Comparison of ENCODE assay signal across 9 cellular contexts in the genomic region with DNA sequence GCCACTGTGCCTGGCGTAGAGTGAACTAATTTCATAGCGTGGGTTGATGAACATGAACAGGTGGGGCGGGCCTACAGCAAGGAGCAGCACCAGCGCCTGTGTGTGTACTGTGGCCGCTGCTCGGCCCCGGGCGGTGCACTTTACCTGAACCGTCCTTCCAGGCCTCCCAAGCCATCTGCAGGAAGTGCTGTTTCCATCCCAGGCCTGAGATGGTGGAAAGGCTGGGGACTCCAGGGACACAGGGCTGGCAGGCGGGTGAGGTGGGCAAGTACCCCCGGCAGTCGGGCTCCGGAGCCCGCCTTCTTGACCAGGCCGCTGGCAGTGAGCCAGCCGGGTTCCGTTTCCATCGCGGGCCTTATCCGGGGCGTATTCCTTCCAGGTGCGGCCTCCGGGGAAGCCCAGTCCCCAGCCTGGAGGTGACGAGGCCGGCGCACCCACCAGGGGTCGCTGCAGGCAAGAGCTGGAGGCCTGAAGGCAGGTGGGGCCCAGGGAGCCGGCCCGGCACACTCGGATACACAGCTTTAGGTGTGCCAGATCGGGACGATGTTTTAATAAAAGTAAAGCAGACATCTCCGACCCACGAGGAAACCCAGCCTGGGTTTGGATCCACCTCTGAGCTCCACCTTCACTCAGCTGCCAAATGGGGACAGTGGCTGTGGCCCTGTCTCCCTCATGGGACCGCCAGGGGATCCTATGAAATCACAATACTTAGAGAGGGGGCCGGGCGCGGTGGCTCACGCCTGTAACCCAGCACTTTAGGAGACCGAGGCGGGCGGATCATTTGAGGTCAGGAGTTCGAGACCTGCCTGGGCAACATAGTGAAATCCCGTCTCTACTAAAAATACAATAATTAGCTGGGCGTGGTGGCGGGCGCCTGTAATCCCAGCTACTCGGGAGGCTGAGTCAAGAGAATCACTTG. TPM values are rescaled to one million over a fixed set of nuclear protein-coding genes. Genes with fewer than 3 reads are reported as not detected.
DNase-seq lines count a peak whose midpoint lies in the region; ATAC-seq and TF ChIP-seq lines count a peak whose summit lies in the region.
"Had no signal": no experiment of that assay in that cellular context is flagged by ENCODE, and none has a peak within 500 bp of the region (broad histone marks: within the 10 kb centered on the region; RNA-seq: fewer than 3 reads in every experiment).

No MANE protein-coding gene starts in this region.

- H3K79me1 ChIP-seq in trophoblast cell (ENCODE audit: low read length), result no peaks in the 10 kb centered on the region

- H3K27me3 ChIP-seq in AG04450 (ENCODE audit: control insufficient read depth, insufficient read depth, low read length), result peaks cover 20% of the 10 kb centered on the region
- peaks cover 4% of the 10 kb centered on the region for H3K27me3 ChIP-seq in OCI-LY1 (ENCODE audit: insufficient read depth, low read length)
- H3K27me3 ChIP-seq in trophoblast cell (ENCODE audit: insufficient read depth, low read length), result no peaks in the 10 kb centered on the region
- no peaks in the 10 kb centered on the region for H3K27me3 ChIP-seq in aorta (ENCODE audit: control insufficient read depth in 1 of 2, insufficient read depth in 2 of 2, low read length in 1 of 2)

- peak; percentile 61 for ATAC-seq in GM18907 (IDR thresholded peaks at IDR 0.05; ENCODE audit: unreplicated experiment)
- ATAC-seq in HG03342 (IDR thresholded peaks at IDR 0.05; ENCODE audit: unreplicated experiment), result peak; percentile 68
- ATAC-seq in activated T-cell treated with anti-CD3 and anti-CD28 coated beads, Interleukin-2, amount 50 U/mL, for 4 hours, result peak; percentile 77 to 84
- no peak for ATAC-seq in aorta (ENCODE audit: low FRiP score)

- H3K9me2 ChIP-seq in OCI-LY1 (ENCODE audit: low read depth, low read length), result no peaks in the 10 kb centered on the region

- H3K27ac ChIP-seq in AG04450 (ENCODE audit: low read depth, low read length), result no peak overlapping the region
- H3K27ac ChIP-seq in OCI-LY1 (ENCODE audit: low read depth, low read length, poor library complexity, severe bottlenecking), result no peak overlapping the region
- H3K27ac ChIP-seq in trophoblast cell (ENCODE audit: low read depth, low read length), result no peak overlapping the region
- no peak overlapping the region for H3K27ac ChIP-seq in aorta (ENCODE audit: low read depth in 1 of 2, low read length in 2 of 2)
- H3K27ac ChIP-seq: skin epidermis had no signal

- H2BK5ac ChIP-seq in trophoblast cell (ENCODE audit: low read depth, low read length, poor library complexity), result no peak overlapping the region

- no peak overlapping the region for H3K23ac ChIP-seq in trophoblast cell (ENCODE audit: low read length)

- no peaks in the 10 kb centered on the region for H3F3A ChIP-seq in OCI-LY1 (ENCODE audit: insufficient read depth, low read length)

- H3K4me3 ChIP-seq in AG04450 (ENCODE audit: low read depth, low read length) (no peak overlapping the region), OCI-LY1 (ENCODE audit: low read depth, low read length, poor library complexity, severe bottlenecking) (no peak overlapping the region), foreskin fibroblast (ENCODE audit: low read depth in 1 of 2, low read length in 2 of 2) (no peak overlapping the region), trophoblast cell (ENCODE audit: low read depth, low read length) (no peak overlapping the region), aorta (ENCODE audit: low read length in 2 of 2) (no peak overlapping the region)
- H3K4me3 ChIP-seq: skin epidermis had no signal

- H2AFZ ChIP-seq in OCI-LY1 (ENCODE audit: low read length), result no peak overlapping the region
- H2AFZ ChIP-seq in trophoblast cell (ENCODE audit: insufficient read depth, low read length, poor library complexity), result peak overlapping the region; percentile 56

- H4K91ac ChIP-seq in trophoblast cell (ENCODE audit: low read depth, low read length), result no peak overlapping the region

- WGBS in trophoblast cell (ENCODE audit: extremely low coverage, insufficient coverage, insufficient read length), result no CpG with 5 or more reads among the region's 48 CpGs
- WGBS in aorta, 2 donors, result 39 to 45% methylated on average over 47 to 48 of the region's 48 CpGs

- no peak overlapping the region for H3K4ac ChIP-seq in trophoblast cell (ENCODE audit: low read depth, low read length)

- H4K8ac ChIP-seq in trophoblast cell (ENCODE audit: low read depth, low read length), result no peak overlapping the region

- H4K12ac ChIP-seq in trophoblast cell (ENCODE audit: low read depth, low read length), result no peak overlapping the region

- no peak overlapping the region for H3K4me3 Mint-ChIP-seq in activated T-cell treated with anti-CD3 and anti-CD28 coated beads, Interleukin-2, amount 50 U/mL, for 4 hours

- intact Hi-C loops in aorta (cut with DNase I), result no loop called here

- TF ChIP-seq CTCF in AG04450 (IDR thresholded peaks at IDR 0.05; ENCODE audit: low read depth, low read length) (peak; percentile 84), OCI-LY1 (IDR thresholded peaks at IDR 0.05; ENCODE audit: low read length) (peak; percentile 85), foreskin fibroblast (IDR thresholded peaks at IDR 0.05; ENCODE audit: low read depth, low read length) (peak; percentile 86)

- no peak overlapping the region for H2BK120ac ChIP-seq in trophoblast cell (ENCODE audit: insufficient read depth, low read length, poor library complexity)

- DNase-seq in AG04450 (ENCODE audit: low read depth, low spot score) (no peak), foreskin fibroblast (peak in 1 of 2 donors; percentile 74), trophoblast cell (peak; percentile 68 to 82), aorta (peak; percentile 71 to 86)
- peak; percentile 71 for DNase-seq in activated T-cell treated with anti-CD3 and anti-CD28 coated beads, Interleukin-2, amount 50 U/mL, for 4 hours

- H4K20me1 ChIP-seq in OCI-LY1 (ENCODE audit: insufficient read depth, low read length), result no peaks in the 10 kb centered on the region

- H3K4me1 ChIP-seq in OCI-LY1 (ENCODE audit: insufficient read depth, low read length, severe bottlenecking), result no peaks in the 10 kb centered on the region
- peaks cover 0 to 3% of the 10 kb centered on the region in 2 experiments for H3K4me1 ChIP-seq in trophoblast cell (ENCODE audit: control insufficient read depth in 1 of 2, insufficient read depth in 2 of 2, low read length in 2 of 2)
- no peaks in the 10 kb centered on the region for H3K4me1 ChIP-seq in aorta (ENCODE audit: control insufficient read depth in 1 of 2, insufficient read depth in 2 of 2, low read length in 2 of 2)

- H3K9ac ChIP-seq in OCI-LY1 (ENCODE audit: low read length), result no peak overlapping the region
- H3K9ac ChIP-seq in trophoblast cell (ENCODE audit: low read length), result no peak overlapping the region

- CTCF ChIA-PET in AG04450 (lab: Charles Lee), result interaction anchor here (0.6 to 8.4 kb wide), 29 partner anchors 9 to 357 kb away, joined by 3 to 360 read pairs (median 4); a partner anchor contains a TSS

- peaks cover 6% of the 10 kb centered on the region for H3K9me3 Mint-ChIP-seq in activated T-cell treated with anti-CD3 and anti-CD28 coated beads, Interleukin-2, amount 50 U/mL, for 4 hours

- H3K4me1 Mint-ChIP-seq in activated T-cell treated with anti-CD3 and anti-CD28 coated beads, Interleukin-2, amount 50 U/mL, for 4 hours (ENCODE audit: low read depth), result peaks cover 7% of the 10 kb centered on the region

- no peak overlapping the region for H3K14ac ChIP-seq in trophoblast cell (ENCODE audit: low read length)

- no peak overlapping the region for H3K4me2 ChIP-seq in OCI-LY1 (ENCODE audit: low read length)
- peak overlapping the region; percentile 42 for H3K4me2 ChIP-seq in trophoblast cell (ENCODE audit: low read length)

- no peaks in the 10 kb centered on the region for H3K36me3 Mint-ChIP-seq in activated T-cell treated with anti-CD3 and anti-CD28 coated beads, Interleukin-2, amount 50 U/mL, for 4 hours (ENCODE audit: insufficient read depth)

- H3K79me2 ChIP-seq in OCI-LY1 (ENCODE audit: insufficient read depth, low read length) (no peaks in the 10 kb centered on the region), trophoblast cell (ENCODE audit: control insufficient read depth, insufficient read depth, low read length, poor library complexity) (no peaks in the 10 kb centered on the region)

- no peaks in the 10 kb centered on the region for H3K36me3 ChIP-seq in OCI-LY1 (ENCODE audit: insufficient read depth, low read length)
- H3K36me3 ChIP-seq in trophoblast cell (ENCODE audit: control insufficient read depth in 1 of 2, insufficient read depth in 2 of 2, low read length in 2 of 2), result no peaks in the 10 kb centered on the region
- H3K36me3 ChIP-seq in aorta (ENCODE audit: control insufficient read depth in 1 of 2, insufficient read depth in 2 of 2, low read length in 1 of 2), result no peaks in the 10 kb centered on the region

- POLR2A ChIA-PET in AG04450 (lab: Yijun Ruan, JAX), result interaction anchor here (0.7 kb wide), 1 partner anchor 402 kb away, joined by 3 read pairs; no protein-coding TSS in a partner anchor

- H2BK12ac ChIP-seq in trophoblast cell (ENCODE audit: low read length), result no peak overlapping the region

- H3K18ac ChIP-seq in trophoblast cell (ENCODE audit: low read length), result no peak overlapping the region

- peaks cover 17% of the 10 kb centered on the region for H3K27me3 Mint-ChIP-seq in activated T-cell treated with anti-CD3 and anti-CD28 coated beads, Interleukin-2, amount 50 U/mL, for 4 hours (ENCODE audit: low read depth)

- H3K9me3 ChIP-seq in AG04450 (ENCODE audit: control insufficient read depth, insufficient read depth, low read length), result peaks cover 3% of the 10 kb centered on the region; the same call in 1 of the 2 replicates
- no peaks in the 10 kb centered on the region for H3K9me3 ChIP-seq in OCI-LY1 (ENCODE audit: low read length)
- H3K9me3 ChIP-seq in trophoblast cell (ENCODE audit: insufficient read depth, low read depth, low read length), result no peaks in the 10 kb centered on the region
- H3K9me3 ChIP-seq in aorta (ENCODE audit: control insufficient read depth, low read length), result peaks cover 5% of the 10 kb centered on the region

- no peak overlapping the region for H2AK5ac ChIP-seq in trophoblast cell (ENCODE audit: low read length)

RNA-seq across cellular contexts. Expression of a gene that starts 22.7 kb away (rescaled TPM):
- polyA plus RNA-seq in AG04450 (2011; rRNA removed) (345 and 487 TPM in 2 replicates), aorta (10 to 100 TPM; 89.4 to 92.2 TPM)
- 151 and 185 TPM in 2 replicates for polyA minus RNA-seq in AG04450 (2011; rRNA and poly(A)+ RNA removed)
- 100 to 1,000 TPM; 169 to 241 (median 175) TPM for total RNA-seq in activated T-cell treated with anti-CD3 and anti-CD28 coated beads, Interleukin-2, amount 50 U/mL, for 4 hours
- 459 and 461 TPM in 2 replicates for polyA plus RNA-seq in trophoblast cell (2013)
- total RNA-seq in aorta, result 100 to 1,000 TPM; 118 to 128 TPM
